20 cellular contexts compared by ENCODE assay signal in the genomic region with DNA sequence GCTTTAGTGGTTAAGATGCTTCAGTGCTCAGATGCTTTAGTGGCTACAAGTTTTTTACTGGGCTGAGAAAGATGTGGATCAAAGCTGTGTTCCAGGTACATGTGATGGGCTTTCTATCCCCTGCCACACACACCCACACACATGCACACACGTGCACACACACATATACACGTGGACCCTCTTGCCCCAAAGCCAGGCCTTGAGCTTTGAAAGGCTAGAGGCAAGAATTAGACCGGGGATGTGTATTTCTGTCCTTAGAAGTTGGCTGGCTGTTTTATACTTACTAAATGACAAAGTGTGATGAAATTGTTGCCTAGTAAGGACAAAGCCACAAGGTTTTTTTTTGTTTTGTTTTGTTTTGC.
"Had no signal": no experiment of that assay in that cellular context is flagged by ENCODE, and none has a peak within 500 bp of the region (broad histone marks: within the 10 kb centered on the region; RNA-seq: fewer than 3 reads in every experiment).

No MANE protein-coding gene starts in this region.

- H3K27me3 ChIP-seq: breast epithelium, foreskin keratinocyte, neutrophil, tibial nerve, uterus had no signal

- H3K27ac ChIP-seq: breast epithelium, foreskin keratinocyte, neutrophil, tibial nerve had no signal

- DNase-seq: activated CD4-positive, alpha-beta T cell treated with anti-CD3 and anti-CD28 coated beads, Interleukin-2, amount 10 ng/mL, durations not matched to agents 24 days and 14 days; activated CD4-positive, CD25-positive, alpha-beta regulatory T cell; activated CD8-positive, alpha-beta T cell treated with anti-CD3 and anti-CD28 coated beads for 36 hours; activated naive CD4-positive, alpha-beta T cell treated with Interleukin-2 at 50 U/mL for 16 hours; activated naive CD8-positive, alpha-beta T cell treated with anti-CD3 and anti-CD28 coated beads, Interleukin-2, amount 10 ng/mL, durations not matched to agents 7 days and 5 days; activated T-cell treated with anti-CD3 and anti-CD28 coated beads, Interleukin-2, amount 50 U/mL, for 24 hours; stimulated activated CD4-positive, alpha-beta T cell treated with anti-CD3 and anti-CD28 coated beads, Interleukin-2, amount 100 ng/mL, for 24 hours; stimulated activated naive CD4-positive, alpha-beta T cell treated with Interleukin-2 at 50 U/mL for 16 hours; T-cell; uterus had no signal

- H3K27me3 Mint-ChIP-seq: activated CD4-positive, alpha-beta T cell treated with anti-CD3 and anti-CD28 coated beads, Interleukin-2, amount 10 ng/mL, durations not matched to agents 24 days and 14 days; activated CD8-positive, alpha-beta T cell treated with anti-CD3 and anti-CD28 coated beads for 36 hours; activated naive CD8-positive, alpha-beta T cell treated with anti-CD3 and anti-CD28 coated beads, Interleukin-2, amount 10 ng/mL, durations not matched to agents 7 days and 5 days had no signal

- H3K27ac Mint-ChIP-seq: activated CD4-positive, alpha-beta T cell treated with anti-CD3 and anti-CD28 coated beads, Interleukin-2, amount 10 ng/mL, durations not matched to agents 24 days and 14 days; activated CD8-positive, alpha-beta T cell treated with anti-CD3 and anti-CD28 coated beads for 36 hours; activated naive CD8-positive, alpha-beta T cell treated with anti-CD3 and anti-CD28 coated beads, Interleukin-2, amount 10 ng/mL, durations not matched to agents 7 days and 5 days; activated T-cell treated with anti-CD3 and anti-CD28 coated beads, Interleukin-2, amount 50 U/mL, for 24 hours; activated T-helper 2 cell treated with anti-CD3 and anti-CD28 coated beads, Interferon-gamma antibody, Interleukin-2, Interleukin-4, amounts not matched to agents 10 μg/mL and 5 μg/mL and 100 μg/mL, durations not matched to agents 14 hours and 24 hours and 36 hours; T-cell had no signal

- H3K4me1 Mint-ChIP-seq: activated CD4-positive, alpha-beta T cell treated with anti-CD3 and anti-CD28 coated beads, Interleukin-2, amount 10 ng/mL, durations not matched to agents 24 days and 14 days; activated naive CD8-positive, alpha-beta T cell treated with anti-CD3 and anti-CD28 coated beads, Interleukin-2, amount 10 ng/mL, durations not matched to agents 7 days and 5 days; T-cell had no signal

- ATAC-seq: activated CD8-positive, alpha-beta T cell treated with anti-CD3 and anti-CD28 coated beads for 36 hours; left lobe of liver; T-cell had no signal

- H3K4me3 ChIP-seq: breast epithelium, coronary artery, lung, tibial nerve, uterus had no signal

- H3K36me3 ChIP-seq: breast epithelium, neutrophil, tibial nerve, uterus had no signal

- FAIRE-seq: kidney had no signal

- H3K4me1 ChIP-seq: breast epithelium, uterus had no signal

- H3K36me3 Mint-ChIP-seq: activated naive CD8-positive, alpha-beta T cell treated with anti-CD3 and anti-CD28 coated beads, Interleukin-2, amount 10 ng/mL, durations not matched to agents 7 days and 5 days; mesothelial cell of epicardium; T-cell had no signal

- H3K9me3 ChIP-seq: breast epithelium, neutrophil, tibial nerve, uterus had no signal

- H3K9me3 Mint-ChIP-seq: activated CD4-positive, alpha-beta T cell treated with anti-CD3 and anti-CD28 coated beads, Interleukin-2, amount 10 ng/mL, durations not matched to agents 24 days and 14 days; activated CD8-positive, alpha-beta T cell treated with anti-CD3 and anti-CD28 coated beads for 36 hours; activated naive CD8-positive, alpha-beta T cell treated with anti-CD3 and anti-CD28 coated beads, Interleukin-2, amount 10 ng/mL, durations not matched to agents 7 days and 5 days; activated T-cell treated with anti-CD3 and anti-CD28 coated beads, Interleukin-2, amount 50 U/mL, for 24 hours; activated T-helper 2 cell treated with anti-CD3 and anti-CD28 coated beads, Interferon-gamma antibody, Interleukin-2, Interleukin-4, amounts not matched to agents 10 μg/mL and 5 μg/mL and 100 μg/mL, durations not matched to agents 14 hours and 24 hours and 36 hours; mesothelial cell of epicardium; T-cell had no signal

- H3K4me3 Mint-ChIP-seq: activated CD4-positive, alpha-beta T cell treated with anti-CD3 and anti-CD28 coated beads, Interleukin-2, amount 10 ng/mL, durations not matched to agents 24 days and 14 days; activated CD8-positive, alpha-beta T cell treated with anti-CD3 and anti-CD28 coated beads for 36 hours; activated naive CD8-positive, alpha-beta T cell treated with anti-CD3 and anti-CD28 coated beads, Interleukin-2, amount 10 ng/mL, durations not matched to agents 7 days and 5 days; activated T-cell treated with anti-CD3 and anti-CD28 coated beads, Interleukin-2, amount 50 U/mL, for 24 hours; mesothelial cell of epicardium; T-cell had no signal
